Comparison of ENCODE assay signal across 8 cellular contexts in the genomic region with DNA sequence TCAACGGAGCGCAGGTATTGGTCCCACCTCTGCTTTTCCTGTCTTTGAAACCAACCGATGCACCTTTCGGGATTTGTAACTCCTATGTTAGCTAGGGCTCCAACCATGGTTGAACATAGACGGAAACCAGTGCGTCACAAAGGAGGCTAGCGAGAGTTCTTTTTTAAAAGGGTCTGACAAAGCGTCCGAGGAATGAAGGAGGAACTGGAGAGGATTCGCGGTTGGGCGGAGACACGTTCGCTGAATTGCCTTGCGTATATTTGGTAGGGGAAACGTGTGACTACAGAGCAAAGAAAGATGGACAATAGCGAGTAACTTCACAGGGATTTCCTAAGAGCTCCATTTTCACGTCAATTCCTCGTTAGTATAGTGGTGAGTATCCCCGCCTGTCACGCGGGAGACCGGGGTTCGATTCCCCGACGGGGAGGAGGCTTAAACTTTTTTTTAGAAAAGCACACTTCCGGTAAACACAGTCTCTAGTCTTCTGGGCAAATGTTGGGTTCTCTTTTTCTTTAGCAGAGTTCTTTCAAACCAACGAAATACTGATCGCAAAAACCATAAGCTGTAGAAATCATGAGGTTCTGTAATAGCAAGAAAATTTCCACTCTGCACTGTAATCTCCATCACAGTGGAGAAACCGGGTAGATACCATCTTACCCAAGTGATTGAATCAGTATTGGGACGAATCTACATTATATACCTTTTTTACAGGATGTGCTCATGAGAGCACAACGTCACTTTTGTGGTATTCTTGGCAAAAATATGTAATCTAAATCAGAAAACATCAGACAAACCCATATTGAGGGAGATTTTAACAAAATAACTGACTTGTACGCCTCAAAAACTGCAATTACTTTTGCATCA. TPM values are rescaled to one million over a fixed set of nuclear protein-coding genes. Genes with fewer than 3 reads are reported as not detected.
DNase-seq lines count a peak whose midpoint lies in the region; ATAC-seq, FAIRE-seq and TF ChIP-seq lines count a peak whose summit lies in the region.

No MANE protein-coding gene starts in this region.

- H3K27me3 ChIP-seq in small intestine (ENCODE audit: control insufficient read depth in 2 of 2, insufficient read depth in 2 of 2, low read length in 2 of 2), result no peaks in the 10 kb centered on the region

- POLR2A ChIA-PET in A549 (lab: Yijun Ruan, JAX), result interaction anchor here (0.7 kb wide), 1 partner anchor 228 kb away, joined by 3 read pairs; no protein-coding TSS in a partner anchor

- no peak for TF ChIP-seq POLR2A in A549 (IDR thresholded peaks at IDR 0.05; ENCODE audit: low read length)

- no peak for TF ChIP-seq EP300 in A549 (IDR thresholded peaks at IDR 0.05)

- CTCF ChIA-PET in A549 (lab: Yijun Ruan, JAX), result interaction anchor here (1.0 to 1.6 kb wide), 4 partner anchors 16 to 273 kb away, joined by 3 to 5 read pairs (median 4); no protein-coding TSS in a partner anchor

- H3K27ac ChIP-seq in A549, result peak overlapping the region; percentile 75 to 83
- peak overlapping the region; percentile 92 to 100 for H3K27ac ChIP-seq in small intestine (ENCODE audit: low read depth in 1 of 2, low read length in 1 of 2)

- H3K4me2 ChIP-seq in A549, result peak overlapping the region; percentile 87

- no peaks in the 10 kb centered on the region for H3K9me3 ChIP-seq in A549
- no peaks in the 10 kb centered on the region for H3K9me3 ChIP-seq in small intestine (ENCODE audit: control insufficient read depth, low read depth)

- peaks cover 6% of the 10 kb centered on the region; the same call in 1 of the 3 replicates for H3K4me1 ChIP-seq in A549
- H3K4me1 ChIP-seq in small intestine (ENCODE audit: control insufficient read depth in 2 of 2, insufficient read depth in 1 of 2, low read depth in 1 of 2, low read length in 1 of 2), result peaks cover 0 to 4% of the 10 kb centered on the region in 2 donors

- peak; percentile 40 to 87 for DNase-seq in A549 (ENCODE audit: low read depth in 1 of 2, low spot score in 1 of 2)
- DNase-seq in NCI-H2081 treated with DMSO at 0.1 percent for 48 hours (lab: John Stamatoyannopoulos, UW), result peak; percentile 69
- peak; percentile 86 for DNase-seq in UCSD-AML1 (lab: John Stamatoyannopoulos, UW; ENCODE audit: unreplicated experiment)
- DNase-seq in brain pericyte (ENCODE audit: low read depth, low spot score), result peak; percentile 81
- DNase-seq in iPS-NIHi11 (ENCODE audit: low spot score), result peak; percentile 46
- DNase-seq in small intestine, result peak; percentile 84

- 5% methylated on average over 32 of the region's 33 CpGs for WGBS in A549 (ENCODE audit: missing lambda C conversion rate)
- 3 to 5% (median 3%) methylated on average over 33 of the region's 33 CpGs for WGBS in small intestine, 3 donors

- no peak for FAIRE-seq in A549 (lab: Jason Lieb, UNC)
- no peak for FAIRE-seq in small intestine (lab: Jason Lieb, UNC)

- TF ChIP-seq CTCF in A549 (IDR thresholded peaks at IDR 0.05), result no peak

- ATAC-seq in A549 (peak; percentile 82 to 83), GM18517 (IDR thresholded peaks at IDR 0.05; ENCODE audit: unreplicated experiment) (peak; percentile 57), HG03039 (IDR thresholded peaks at IDR 0.05; ENCODE audit: unreplicated experiment) (peak; percentile 45)

- TF ChIP-seq RAD21 in A549 (conservative IDR thresholded peaks at IDR 0.05 in 1 of 2, IDR thresholded peaks at IDR 0.05 in 1 of 2), result no peak

- H3K36me3 ChIP-seq in small intestine (ENCODE audit: control insufficient read depth in 2 of 2, insufficient read depth in 2 of 2, low read length in 2 of 2), result no peaks in the 10 kb centered on the region

- H3K4me3 ChIP-seq in A549 (peak overlapping the region; percentile 88), small intestine (ENCODE audit: low read depth in 1 of 2, low read length in 2 of 2) (peak overlapping the region; percentile 43 to 68)

TF ChIP-seq in A549, 52 proteins besides CTCF, POLR2A, EP300 and RAD21:
- TF ChIP-seq ZNF302 (CRISPR knock-in tag; IDR thresholded peaks at IDR 0.05), result no peak
- TF ChIP-seq HMGXB4 (CRISPR knock-in tag; IDR thresholded peaks at IDR 0.05; ENCODE audit: borderline replicate concordance), result peak; percentile 70; the same call in 1 of the 2 replicates
- no peak for TF ChIP-seq EHMT2 (IDR thresholded peaks at IDR 0.05; ENCODE audit: low read depth)
- TF ChIP-seq PBX3 (IDR thresholded peaks at IDR 0.05), result no peak
- TF ChIP-seq CEBPB (IDR thresholded peaks at IDR 0.05), result peak in 1 of 2 experiments; percentile 23; a peak in 1 of 4 replicates
- no peak for TF ChIP-seq EHF (CRISPR knock-in tag; IDR thresholded peaks at IDR 0.05)
- no peak for TF ChIP-seq MAZ (IDR thresholded peaks at IDR 0.05; ENCODE audit: borderline replicate concordance, low read depth, low read length)
- TF ChIP-seq ESRRA (IDR thresholded peaks at IDR 0.05; ENCODE audit: borderline replicate concordance, low read length), result no peak
- TF ChIP-seq SMC3 (IDR thresholded peaks at IDR 0.05), result 0 out of 3 replicates have a peak, but pooled peaks have one; percentile 15
- TF ChIP-seq TP53 (CRISPR knock-in tag; IDR thresholded peaks at IDR 0.05), result no peak; the same call in 1 of the 2 replicates
- no peak for TF ChIP-seq HOXB5 (CRISPR knock-in tag; IDR thresholded peaks at IDR 0.05)
- no peak for TF ChIP-seq ELK1 (IDR thresholded peaks at IDR 0.05; ENCODE audit: low read depth, low read length)
- peak; percentile 66 for TF ChIP-seq SREBF2 (IDR thresholded peaks at IDR 0.05)
- TF ChIP-seq MAX (IDR thresholded peaks at IDR 0.05), result peak; percentile 45; the same call in 1 of the 2 replicates
- TF ChIP-seq FOSL2 (IDR thresholded peaks at IDR 0.05), result no peak
- TF ChIP-seq FOSL2 (CRISPR knock-in tag; IDR thresholded peaks at IDR 0.05), result no peak
- TF ChIP-seq ZFP36 (IDR thresholded peaks at IDR 0.05; ENCODE audit: borderline replicate concordance, partially characterized antibody), result no peak
- TF ChIP-seq BCL3 (IDR thresholded peaks at IDR 0.05), result no peak
TF ChIP-seq in A549: peak in this region for 5.

RNA-seq across cellular contexts. Expression of gene ZNF184, which starts 6.6 kb away (rescaled TPM):
- 4.1 and 4.9 TPM in 2 replicates for polyA plus RNA-seq in A549 (2011; rRNA removed)
- 0.62 and 0.63 TPM in 2 replicates for polyA plus RNA-seq in A549 (2012; cell fraction: cytosol; rRNA removed)
- polyA plus RNA-seq in A549 (2012; cell fraction: nucleus; rRNA removed), result 0.36 and 0.48 TPM in 2 replicates
- polyA plus RNA-seq in A549 (2017; fragmentation: RNase III; extraction: RNeasy Plus Mini Kit Qiagen cat#74134 plus additional on column Dnase treatment), result 2.4 to 2.5 TPM (median 2.5 TPM) in 3 replicates
- 2.7 and 3.2 TPM in 2 replicates for polyA minus RNA-seq in A549 (2011; rRNA and poly(A)+ RNA removed)
- polyA plus RNA-seq in small intestine, result 1 to 10 TPM; 1.6 to 3.7 (median 1.8) TPM

Comparison
In these comparisons a context has a peak if more than half of its experiments do, and no peak if none do; other contexts are left out.
1. Peak in every context shown above with its lines: DNase-seq, ATAC-seq, H3K4me3 ChIP-seq and H3K27ac ChIP-seq.